8 cellular contexts compared by ENCODE assay signal in genomic region chr14:77965919-77966435, GRCh38.
DNase-seq lines count a peak whose midpoint lies in the region; ATAC-seq, FAIRE-seq and TF ChIP-seq lines count a peak whose summit lies in the region.

No MANE protein-coding gene starts in this region.

- peak; percentile 60 for DNase-seq in activated CD4-positive, alpha-beta T cell treated with anti-CD3 and anti-CD28 coated beads, Interleukin-2, amount 10 ng/mL, durations not matched to agents 7 days and 5 days
- DNase-seq in activated CD4-positive, alpha-beta T cell treated with anti-CD3 and anti-CD28 coated beads, Interleukin-2, amount 50 U/mL, for 1 hour = no peak
- no peak for DNase-seq in HFF-Myc (ENCODE audit: extremely low read depth, low read depth)
- peak; percentile 25 for DNase-seq in NCI-H187 treated with DMSO at 0.1 percent for 48 hours (lab: John Stamatoyannopoulos, UW)
- peak; percentile 69 for DNase-seq in astrocyte of the hippocampus (ENCODE audit: low read depth, low spot score)
- no peak for DNase-seq in keratinocyte (ENCODE audit: low read depth, low spot score)
- DNase-seq in thoracic aorta (ENCODE audit: low spot score) = no peak
- no peak for DNase-seq in lower leg skin (ENCODE audit: low spot score in 2 of 2)

- TF ChIP-seq CTCF in HFF-Myc (IDR thresholded peaks at IDR 0.05; ENCODE audit: low read depth, low read length, missing control alignments) (no peak), keratinocyte (optimal IDR thresholded peaks at IDR 0.05 in 1 of 3, IDR thresholded peaks at IDR 0.05 in 1 of 3, conservative IDR thresholded peaks at IDR 0.05 in 1 of 3; ENCODE audit: extremely low read depth in 1 of 3, insufficient read depth in 2 of 3, low read length in 3 of 3) (no peak), thoracic aorta (IDR thresholded peaks at IDR 0.05) (no peak), lower leg skin (IDR thresholded peaks at IDR 0.05) (no peak)

- no peak for TF ChIP-seq POLR2A in lower leg skin (IDR thresholded peaks at IDR 0.05)

- no peak overlapping the region for H3K27ac ChIP-seq in keratinocyte (ENCODE audit: control insufficient read depth, insufficient read depth, low read length)
- H3K27ac ChIP-seq in thoracic aorta = no peak overlapping the region

- H3K27me3 ChIP-seq in keratinocyte (ENCODE audit: control insufficient read depth, extremely low read depth, insufficient read depth, low read length) (peaks cover 8% of the 10 kb centered on the region), thoracic aorta (replicated peaks; ENCODE audit: insufficient read depth) (no peaks in the 10 kb centered on the region)

- POLR2A ChIA-PET in activated CD4-positive, alpha-beta T cell treated with anti-CD3 and anti-CD28 coated beads, Interleukin-2, amount 10 ng/mL, durations not matched to agents 7 days and 5 days (lab: Charles Lee) = no interaction called here

- 1 to 2% methylated on average over 35 of the region's 35 CpGs for WGBS in lower leg skin, 2 donors

- H3K27me3 Mint-ChIP-seq in activated CD4-positive, alpha-beta T cell treated with anti-CD3 and anti-CD28 coated beads, Interleukin-2, amount 10 ng/mL, durations not matched to agents 7 days and 5 days = peaks cover 6% of the 10 kb centered on the region

- intact Hi-C loops in lower leg skin (cut with DNase I; ENCODE audit: low total_unique reads) = no loop called here

- H3K4me3 ChIP-seq in HFF-Myc (replicated peaks; ENCODE audit: low read depth, low read length) (peak overlapping the region; percentile 25), keratinocyte (ENCODE audit: control insufficient read depth in 2 of 3, extremely low read depth in 1 of 3, insufficient read depth in 2 of 3, low read depth in 1 of 3, low read length in 3 of 3) (peak overlapping the region in 2 of 3 experiments; percentile 11 to 15), thoracic aorta (peak overlapping the region; percentile 40), lower leg skin (ENCODE audit: low read depth, poor library complexity, severe bottlenecking) (no peak overlapping the region)

- H3K9me3 Mint-ChIP-seq in activated CD4-positive, alpha-beta T cell treated with anti-CD3 and anti-CD28 coated beads, Interleukin-2, amount 10 ng/mL, durations not matched to agents 7 days and 5 days = no peaks in the 10 kb centered on the region

- peak overlapping the region; percentile 55 for H3K4me3 Mint-ChIP-seq in activated CD4-positive, alpha-beta T cell treated with anti-CD3 and anti-CD28 coated beads, Interleukin-2, amount 10 ng/mL, durations not matched to agents 7 days and 5 days

- H3K9me1 ChIP-seq in keratinocyte (ENCODE audit: control insufficient read depth, extremely low read depth, insufficient read depth, low read length) = no peaks in the 10 kb centered on the region

- no peaks in the 10 kb centered on the region for H3K79me2 ChIP-seq in keratinocyte (ENCODE audit: control insufficient read depth, insufficient read depth, low read length)

- CTCF ChIA-PET in activated CD4-positive, alpha-beta T cell treated with anti-CD3 and anti-CD28 coated beads, Interleukin-2, amount 10 ng/mL, durations not matched to agents 7 days and 5 days (lab: Charles Lee) = no interaction called here

- no peaks in the 10 kb centered on the region for H3K36me3 Mint-ChIP-seq in activated CD4-positive, alpha-beta T cell treated with anti-CD3 and anti-CD28 coated beads, Interleukin-2, amount 10 ng/mL, durations not matched to agents 7 days and 5 days (ENCODE audit: low read depth)

- no peaks in the 10 kb centered on the region for H4K20me1 ChIP-seq in keratinocyte (ENCODE audit: control insufficient read depth, extremely low read depth, insufficient read depth, low read length)

- H3K27ac Mint-ChIP-seq in activated CD4-positive, alpha-beta T cell treated with anti-CD3 and anti-CD28 coated beads, Interleukin-2, amount 10 ng/mL, durations not matched to agents 7 days and 5 days = peak overlapping the region; percentile 73

- FAIRE-seq in keratinocyte (lab: Jason Lieb, UNC) = no peak

- H3K4me1 ChIP-seq in keratinocyte (ENCODE audit: control insufficient read depth, extremely low read depth, insufficient read depth, low read length) (no peaks in the 10 kb centered on the region), thoracic aorta (ENCODE audit: control insufficient read depth in 1 of 2, low read depth in 2 of 2) (no peaks in the 10 kb centered on the region)

- peak overlapping the region; percentile 4 for H3K9ac ChIP-seq in keratinocyte (ENCODE audit: control insufficient read depth, extremely low read depth, insufficient read depth, low read length)

- peak overlapping the region; percentile 10 for H2AFZ ChIP-seq in keratinocyte (ENCODE audit: control insufficient read depth, low read length)

- no peaks in the 10 kb centered on the region for H3K36me3 ChIP-seq in keratinocyte (ENCODE audit: control insufficient read depth in 2 of 2, extremely low read depth in 1 of 2, insufficient read depth in 2 of 2, low read length in 2 of 2)
- H3K36me3 ChIP-seq in thoracic aorta = no peaks in the 10 kb centered on the region

- H3K4me1 Mint-ChIP-seq in activated CD4-positive, alpha-beta T cell treated with anti-CD3 and anti-CD28 coated beads, Interleukin-2, amount 10 ng/mL, durations not matched to agents 7 days and 5 days = peaks cover 3% of the 10 kb centered on the region

- dilution Hi-C loops in keratinocyte (cut with MboI; ENCODE audit: extremely low pct_ligation_motif_present, low sequenced_read_pairs) = no loop called here

- H3K9me3 ChIP-seq in keratinocyte (ENCODE audit: control insufficient read depth, low read depth, low read length) = no peaks in the 10 kb centered on the region
- H3K9me3 ChIP-seq in thoracic aorta = no peaks in the 10 kb centered on the region

- no peak for ATAC-seq in thoracic aorta (ENCODE audit: insufficient number of reproducible peaks, low FRiP score, low read depth)

- H3K4me2 ChIP-seq in keratinocyte (ENCODE audit: control insufficient read depth, extremely low read depth, insufficient read depth, low read depth, low read length) = peak overlapping the region; percentile 54

Comparison
In these comparisons a context has a peak if more than half of its experiments do, and no peak if none do; other contexts are left out.
1. DNase-seq: peak in activated CD4-positive, alpha-beta T cell treated with anti-CD3 and anti-CD28 coated beads, Interleukin-2, amount 10 ng/mL, durations not matched to agents 7 days and 5 days (single experiment), NCI-H187 treated with DMSO at 0.1 percent for 48 hours (single experiment) and astrocyte of the hippocampus (single experiment); none in activated CD4-positive, alpha-beta T cell treated with anti-CD3 and anti-CD28 coated beads, Interleukin-2, amount 50 U/mL, for 1 hour (single experiment), HFF-Myc (single experiment), keratinocyte (single experiment), thoracic aorta (single experiment) and lower leg skin (0 of 2).